ENCODE assay signal across 8 cellular contexts in the genomic region with DNA sequence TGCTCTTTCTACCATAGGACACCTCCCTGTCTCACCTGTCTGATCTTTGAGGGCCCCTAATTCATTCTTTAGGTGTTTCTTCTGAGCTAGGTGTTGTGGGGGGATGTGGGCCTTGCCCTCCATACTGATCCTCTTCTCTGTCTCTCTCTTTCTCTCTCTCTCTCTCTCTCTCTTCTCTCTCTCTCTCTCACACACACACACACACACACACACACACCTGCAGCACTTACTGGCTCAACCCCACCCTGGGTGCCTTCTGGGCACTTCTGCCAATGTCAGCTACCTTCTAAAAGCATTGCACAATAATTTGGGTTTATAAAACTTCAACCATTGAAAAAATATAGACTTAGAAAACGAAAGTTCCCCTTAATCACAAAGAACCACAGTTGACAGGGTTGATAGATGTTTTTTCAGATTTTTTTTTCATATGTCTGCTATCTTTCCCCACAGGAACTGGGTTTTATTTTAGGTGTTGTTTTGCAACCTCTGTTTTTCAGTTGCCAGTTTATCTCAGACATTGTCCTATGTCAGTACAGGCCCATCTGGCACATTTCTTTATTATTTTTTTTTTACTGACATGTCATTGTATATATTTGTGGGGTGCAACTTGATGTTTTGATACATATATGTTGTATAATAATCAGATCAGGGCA. TPM values are rescaled to one million over a fixed set of nuclear protein-coding genes. Genes with fewer than 3 reads are reported as not detected.
A peak's percentile ranks its signal among the peaks of the same experiment; 100 is the strongest.
DNase-seq lines count a peak whose midpoint lies in the region; ATAC-seq and TF ChIP-seq lines count a peak whose summit lies in the region.

No MANE protein-coding gene starts in this region.

- H3K9me3 ChIP-seq in Panc1 (ENCODE audit: control insufficient read depth, insufficient read depth, low read depth, low read length) (no peaks in the 10 kb centered on the region), testis (no peaks in the 10 kb centered on the region)

- peak overlapping the region; percentile 95 for H3K27ac ChIP-seq in Panc1 (ENCODE audit: low read length)
- peak overlapping the region; percentile 75 to 83 for H3K27ac ChIP-seq in testis

- 20 to 48% methylated on average over 1 of the region's 1 CpG for WGBS in testis, 2 donors

- CTCF ChIA-PET in Panc1 (lab: Charles Lee): interaction anchor here (0.6 to 1.5 kb wide), 9 partner anchors 13 to 393 kb away, joined by 3 to 10 read pairs (median 4); partner anchors contain the start of gene SERINC3

- H3K4me3 ChIP-seq in Panc1 (ENCODE audit: low read depth in 2 of 2, low read length in 2 of 2): no peak overlapping the region
- no peak overlapping the region for H3K4me3 ChIP-seq in testis

- ATAC-seq in activated CD4-positive, CD25-positive, alpha-beta regulatory T cell treated with anti-CD3 and anti-CD28 coated beads, Interleukin-2, amount 50 U/mL, for 24 hours: peak; percentile 6 to 13
- ATAC-seq in Panc1 (peak; percentile 17), GM21423 (IDR thresholded peaks at IDR 0.05; ENCODE audit: unreplicated experiment) (no peak)

- no peaks in the 10 kb centered on the region; the same call in 1 of the 2 replicates for H3K36me3 ChIP-seq in Panc1 (ENCODE audit: control insufficient read depth, insufficient read depth, low read length)
- no peaks in the 10 kb centered on the region for H3K36me3 ChIP-seq in testis (ENCODE audit: low read depth, missing control alignments)

- intact Hi-C loops in Panc1 (cut with micrococcal nuclease; ENCODE audit: unreplicated experiment) (loop anchor here (2.0 kb wide), 1 partner anchor 222 kb away; no protein-coding TSS in a partner anchor), cardiac septum (cut with DNase I) (loop anchor here (2.0 to 10.0 kb wide), 4 partner anchors 74 to 398 kb away; partner anchors contain the start of gene OSER1), testis (cut with DNase I; ENCODE audit: low total_unique reads) (loop anchor here (10.0 kb wide), 1 partner anchor 136 kb away; the partner anchor contains the start of gene TTPAL)

- H3K4me1 ChIP-seq in Panc1 (ENCODE audit: control insufficient read depth, insufficient read depth, low read length): peaks cover 21% of the 10 kb centered on the region
- H3K4me1 ChIP-seq in testis: peaks cover 14% of the 10 kb centered on the region

- TF ChIP-seq CTCF in Panc1 (IDR thresholded peaks at IDR 0.05) (no peak), testis (IDR thresholded peaks at IDR 0.05) (peak in 1 of 3 experiments; percentile 5)

- BruUV-seq in Panc1 (replicated peaks; lab: Mats Ljungman, UMichigan): no TSS peak

- DNase-seq in activated CD4-positive, CD25-positive, alpha-beta regulatory T cell (lab: John Stamatoyannopoulos, UW): no peak
- no peak for DNase-seq in Panc1 (ENCODE audit: low read depth, low spot score)
- peak; percentile 57 for DNase-seq in cardiac septum (ENCODE audit: low spot score)
- DNase-seq in testis: no peak
- DNase-seq in stimulated activated CD4-positive, alpha-beta T cell treated with anti-CD3 and anti-CD28 coated beads, Interleukin-2, amount 100 ng/mL, for 24 hours: no peak
- DNase-seq in NCI-H69 (lab: John Stamatoyannopoulos, UW): no peak

- POLR2A ChIA-PET in Panc1 (lab: Charles Lee): interaction anchor here (0.6 kb wide), 3 partner anchors 35 to 113 kb away, joined by 3 to 6 read pairs (median 3); no protein-coding TSS in a partner anchor

- in situ Hi-C loops in Panc1 (cut with HindIII; ENCODE audit: low pct_unique_long_range_greater_than_20kb, low sequenced_read_pairs): no loop called here

- TF ChIP-seq POLR2A in testis (IDR thresholded peaks at IDR 0.05): no peak

- H3K27me3 ChIP-seq in Panc1 (ENCODE audit: control insufficient read depth, insufficient read depth, low read length) (no peaks in the 10 kb centered on the region), testis (no peaks in the 10 kb centered on the region)

RNA-seq across cellular contexts. Expression of gene PKIG, which starts 28.1 kb away (rescaled TPM):
- 66.3 TPM for total RNA-seq in Panc1 (2021; ENCODE audit: unreplicated experiment)
- 91.5 TPM for polyA plus RNA-seq in Panc1 (2012; ENCODE audit: insufficient read length)
- total RNA-seq in cardiac septum: 274 TPM
- 10 to 100 TPM; 66.6 to 70.4 TPM for total RNA-seq in testis
- polyA plus RNA-seq in testis (ENCODE audit: insufficient read depth, low read depth, low replicate concordance): 180 TPM

RNA-seq across cellular contexts. Expression of gene ADA, which starts 41.1 kb away (rescaled TPM):
- total RNA-seq in Panc1 (2021; ENCODE audit: unreplicated experiment): 53.8 TPM
- 65.5 TPM for polyA plus RNA-seq in Panc1 (2012; ENCODE audit: insufficient read length)
- total RNA-seq in cardiac septum: 4.1 TPM
- total RNA-seq in testis: 10 to 100 TPM; 10.0 to 11.2 TPM
- 8.2 TPM for polyA plus RNA-seq in testis (ENCODE audit: insufficient read depth, low read depth, low replicate concordance)
